8 cellular contexts compared by ENCODE assay signal in genomic region chr7:105691029-105691691, GRCh38.
A peak's percentile ranks its signal among the peaks of the same experiment; 100 is the strongest.
DNase-seq lines count a peak whose midpoint lies in the region; ATAC-seq and TF ChIP-seq lines count a peak whose summit lies in the region.

No MANE protein-coding gene starts in this region.

- DNase-seq in stimulated activated CD4-positive, alpha-beta T cell treated with anti-CD3 and anti-CD28 coated beads, Interleukin-2, amount 100 ng/mL, for 24 hours: peak; percentile 35 to 40
- no peak for DNase-seq in stimulated activated CD4-positive, alpha-beta T cell treated with anti-CD3 and anti-CD28 coated beads, Interleukin-4, amount 100 ng/mL, for 4 hours
- DNase-seq in OCI-M1 (lab: John Stamatoyannopoulos, UW): peak; percentile 19
- DNase-seq in astrocyte of the spinal cord (ENCODE audit: low read depth, low spot score): peak; percentile 30
- DNase-seq in left kidney (ENCODE audit: low read depth, low spot score): peak; percentile 49
- DNase-seq in suprapubic skin (ENCODE audit: low spot score in 2 of 2): no peak
- no peak for DNase-seq in Kasumi-1 (lab: John Stamatoyannopoulos, UW)

- H3K4me3 ChIP-seq in astrocyte of the spinal cord (ENCODE audit: low read depth, low read length) (peak overlapping the region; percentile 48), suprapubic skin (peak overlapping the region; percentile 49)

- no peaks in the 10 kb centered on the region for H3K27me3 ChIP-seq in suprapubic skin

- TF ChIP-seq POLR2A in suprapubic skin (IDR thresholded peaks at IDR 0.05): no peak

- in situ Hi-C loops in astrocyte of the spinal cord (cut with HindIII; ENCODE audit: low sequenced_read_pairs): no loop called here

- 15% methylated on average over 18 of the region's 18 CpGs for WGBS in suprapubic skin

- peak overlapping the region; percentile 75 for H3K27ac ChIP-seq in suprapubic skin

- no peak for TF ChIP-seq CTCF in astrocyte of the spinal cord (IDR thresholded peaks at IDR 0.05; ENCODE audit: low read depth, low read length)
- TF ChIP-seq CTCF in suprapubic skin (IDR thresholded peaks at IDR 0.05): no peak

- TF ChIP-seq EP300 in suprapubic skin (IDR thresholded peaks at IDR 0.05): no peak

- H3K36me3 ChIP-seq in suprapubic skin: no peaks in the 10 kb centered on the region

- peaks cover 25% of the 10 kb centered on the region for H3K4me1 ChIP-seq in suprapubic skin

- H3K9me3 ChIP-seq in suprapubic skin: no peaks in the 10 kb centered on the region

- no peak for ATAC-seq in HG02588 (IDR thresholded peaks at IDR 0.05; ENCODE audit: unreplicated experiment)

Comparison
In these comparisons a context has a peak if more than half of its experiments do, and no peak if none do; other contexts are left out.
1. DNase-seq: peak in stimulated activated CD4-positive, alpha-beta T cell treated with anti-CD3 and anti-CD28 coated beads, Interleukin-2, amount 100 ng/mL, for 24 hours (2 of 2), OCI-M1 (single experiment), astrocyte of the spinal cord (single experiment) and left kidney (single experiment); none in stimulated activated CD4-positive, alpha-beta T cell treated with anti-CD3 and anti-CD28 coated beads, Interleukin-4, amount 100 ng/mL, for 4 hours (0 of 2), suprapubic skin (0 of 2) and Kasumi-1 (0 of 2).